Comparison of ENCODE assay signal across 8 cellular contexts in the genomic region with DNA sequence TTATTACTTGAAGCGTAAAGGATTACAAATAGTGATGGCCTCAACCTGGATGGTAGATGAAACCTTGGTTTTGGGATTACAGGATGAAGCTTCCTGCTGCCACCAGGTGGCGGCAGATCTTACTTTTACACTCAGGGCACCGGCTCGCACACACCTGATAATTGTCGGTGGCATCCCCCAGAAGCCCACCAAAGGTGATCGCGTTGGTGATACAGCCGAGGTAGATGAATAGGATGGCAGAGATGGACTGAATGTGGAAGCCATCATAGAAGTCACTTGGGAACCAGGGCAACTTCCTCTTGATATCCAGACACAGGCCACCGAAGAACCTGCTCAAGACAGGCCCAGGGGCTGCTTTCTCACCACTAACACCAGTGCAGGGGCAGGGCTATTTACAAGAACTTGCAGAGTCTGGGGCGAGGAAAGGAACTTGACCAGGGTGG. TPM values are rescaled to one million over a fixed set of nuclear protein-coding genes. Genes with fewer than 3 reads are reported as not detected.
DNase-seq lines count a peak whose midpoint lies in the region; ATAC-seq, FAIRE-seq and TF ChIP-seq lines count a peak whose summit lies in the region.

No MANE protein-coding gene starts in this region.

- TF ChIP-seq RAD21 in H1 (IDR thresholded peaks at IDR 0.05 in 1 of 2, conservative IDR thresholded peaks at IDR 0.05 in 1 of 2; ENCODE audit: low read depth in 2 of 2, low read length in 2 of 2): peak; percentile 77 to 80

- no peak for ATAC-seq in GM18907 (IDR thresholded peaks at IDR 0.05; ENCODE audit: unreplicated experiment)

- no peaks in the 10 kb centered on the region for H3K79me1 ChIP-seq in H1 (ENCODE audit: low read depth, low read length)

- no peak overlapping the region for H2AFZ ChIP-seq in H1 (ENCODE audit: low read length)

- no peaks in the 10 kb centered on the region for H3K4me1 ChIP-seq in H1 (replicated peaks in 1 of 4; ENCODE audit: control insufficient read depth in 3 of 4, insufficient read depth in 4 of 4, low read length in 3 of 4)

- DNase-seq in GM10248 (ENCODE audit: extremely low spot score) (peak; percentile 82), NCI-H2196 (lab: John Stamatoyannopoulos, UW; ENCODE audit: unreplicated experiment) (peak; percentile 4), H1 (ENCODE audit: low read depth in 1 of 2, low spot score in 2 of 2) (peak in 1 of 2 experiments; percentile 70), myocyte (ENCODE audit: low read depth) (peak; percentile 44), superior temporal gyrus (ENCODE audit: extremely low spot score) (peak; percentile 47)
- peak; percentile 52 to 66 for DNase-seq in activated CD4-positive, alpha-beta T cell treated with anti-CD3 and anti-CD28 coated beads, Interleukin-2, amount 50 U/mL, for 48 hours

- no peaks in the 10 kb centered on the region; a peak in 3 of 7 replicates for H3K27me3 ChIP-seq in H1 (replicated peaks in 1 of 4; ENCODE audit: control insufficient read depth in 3 of 4, extremely low read depth in 1 of 4, insufficient read depth in 3 of 4, low read length in 3 of 4)

- H3K23me2 ChIP-seq in H1 (ENCODE audit: low read depth, low read length): no peaks in the 10 kb centered on the region

- 53% methylated on average over 10 of the region's 10 CpGs; no CpG with 5 or more reads in 1 of the 2 experiments for WGBS in H1 (ENCODE audit: extremely low coverage in 1 of 2, insufficient coverage in 1 of 2, insufficient read length in 1 of 2, insufficient replicate concordance in 2 of 2, low coverage in 1 of 2, low lambda C conversion rate in 2 of 2, missing lambda C conversion rate in 1 of 2), 2 experiments

- POLR2A ChIA-PET in GM10248 (lab: Yijun Ruan, JAX) (no interaction called here), H1 (lab: Charles Lee; ENCODE audit: partially characterized antibody) (interaction anchor here (0.6 to 2.3 kb wide), 7 partner anchors 21 to 102 kb away, joined by 3 to 8 read pairs (median 4); a partner anchor contains a TSS)

- TF ChIP-seq CTCF in 22Rv1 (IDR thresholded peaks at IDR 0.05) (peak; percentile 92), GM10248 (IDR thresholded peaks at IDR 0.05; ENCODE audit: control extremely low read depth, extremely low read depth, low read depth, missing control alignments) (peak; percentile 86), H1 (IDR thresholded peaks at IDR 0.05; ENCODE audit: control extremely low read depth in 1 of 3, insufficient read depth in 1 of 3, low read depth in 1 of 3, low read length in 3 of 3) (peak; percentile 79 to 84 (median 79))

- no peak overlapping the region for H3K14ac ChIP-seq in H1 (ENCODE audit: insufficient read length)

- no peaks in the 10 kb centered on the region for H3K9me3 ChIP-seq in H1 (ENCODE audit: insufficient read depth in 2 of 2, low read depth in 1 of 2, low read length in 1 of 2)

- H3K23ac ChIP-seq in H1 (ENCODE audit: insufficient read length): no peak overlapping the region

- no peak overlapping the region for H4K91ac ChIP-seq in H1 (replicated peaks; ENCODE audit: insufficient read length, low read length)

- H3K4me2 ChIP-seq in H1 (ENCODE audit: insufficient read depth in 1 of 2, low read depth in 2 of 2, low read length in 2 of 2): no peak overlapping the region

- no peak overlapping the region for H4K5ac ChIP-seq in H1 (ENCODE audit: insufficient read length, low read depth, low read length)

- peak; percentile 36 for FAIRE-seq in H1 (lab: Jason Lieb, UNC)

- no peak overlapping the region for H2BK20ac ChIP-seq in H1 (ENCODE audit: low read length)

- H2BK12ac ChIP-seq in H1 (ENCODE audit: low read depth, low read length): no peak overlapping the region

- no peak overlapping the region for H4K8ac ChIP-seq in H1 (ENCODE audit: extremely low read depth, insufficient read depth, low read length)

- no peaks in the 10 kb centered on the region for H4K20me1 ChIP-seq in H1 (replicated peaks in 1 of 2; ENCODE audit: control insufficient read depth in 1 of 2, insufficient read depth in 2 of 2, low read length in 2 of 2)

- no peaks in the 10 kb centered on the region for H3K36me3 ChIP-seq in H1 (ENCODE audit: control insufficient read depth in 2 of 4, insufficient read depth in 4 of 4, low read length in 3 of 4)

- no peak overlapping the region for H2BK120ac ChIP-seq in H1 (replicated peaks; ENCODE audit: low read depth, low read length)

- no peak for TF ChIP-seq POLR2A in H1 (IDR thresholded peaks at IDR 0.05; ENCODE audit: control extremely low read depth in 1 of 2, low read depth in 2 of 2, low read length in 2 of 2)

- no peaks in the 10 kb centered on the region for H3K79me2 ChIP-seq in H1 (ENCODE audit: control insufficient read depth in 1 of 2, insufficient read depth in 2 of 2, low read length in 2 of 2)

- no peak overlapping the region for H3K18ac ChIP-seq in H1 (ENCODE audit: extremely low read depth, low read length)

- H3K4ac ChIP-seq in H1 (replicated peaks; ENCODE audit: insufficient read length, low read depth, low read length): no peak overlapping the region

- H3K27ac ChIP-seq in 22Rv1 (no peak overlapping the region), H1 (ENCODE audit: low read depth, low read length) (no peak overlapping the region)

- no peak for TF ChIP-seq EP300 in H1 (IDR thresholded peaks at IDR 0.05; ENCODE audit: borderline replicate concordance in 1 of 2, low read depth in 2 of 2, low read length in 2 of 2)

- no peak overlapping the region for H3K56ac ChIP-seq in H1 (replicated peaks; ENCODE audit: insufficient read length, low read depth, low read length)

- no peak overlapping the region for H2BK5ac ChIP-seq in H1 (ENCODE audit: low read depth, low read length)

- H3K4me3 ChIP-seq in H1 (ENCODE audit: extremely low read depth in 1 of 4, insufficient read depth in 2 of 4, low read depth in 3 of 4, low read length in 4 of 4): no peak overlapping the region

- CTCF ChIA-PET in GM10248 (lab: Yijun Ruan, JAX): interaction anchor here (0.6 to 4.2 kb wide), 66 partner anchors 9 to 426 kb away, joined by 3 to 57 read pairs (median 4); a partner anchor contains a TSS
- CTCF ChIA-PET in H1 (lab: Charles Lee; ENCODE audit: partially characterized antibody): interaction anchor here (0.6 to 3.8 kb wide), 43 partner anchors 10 to 428 kb away, joined by 3 to 50 read pairs (median 4); a partner anchor contains a TSS

- no peak overlapping the region for H3K9ac ChIP-seq in H1 (replicated peaks in 1 of 4; ENCODE audit: extremely low read depth in 1 of 4, low read depth in 3 of 4, low read length in 3 of 4)

- no peak overlapping the region for H2AK5ac ChIP-seq in H1 (ENCODE audit: low read depth, low read length)

- no peak overlapping the region for H2BK15ac ChIP-seq in H1 (ENCODE audit: low read length)

TF ChIP-seq in H1, 55 proteins besides CTCF, POLR2A, EP300 and RAD21:
- TF ChIP-seq, protein P1, sequence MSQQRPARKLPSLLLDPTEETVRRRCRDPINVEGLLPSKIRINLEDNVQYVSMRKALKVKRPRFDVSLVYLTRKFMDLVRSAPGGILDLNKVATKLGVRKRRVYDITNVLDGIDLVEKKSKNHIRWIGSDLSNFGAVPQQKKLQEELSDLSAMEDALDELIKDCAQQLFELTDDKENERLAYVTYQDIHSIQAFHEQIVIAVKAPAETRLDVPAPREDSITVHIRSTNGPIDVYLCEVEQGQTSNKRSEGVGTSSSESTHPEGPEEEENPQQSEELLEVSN (IDR thresholded peaks at IDR 0.05): no peak
- no peak for TF ChIP-seq NRF1 (IDR thresholded peaks at IDR 0.05; ENCODE audit: low read depth, low read length)
- TF ChIP-seq BRCA1 (IDR thresholded peaks at IDR 0.05; ENCODE audit: low read depth, low read length): no peak
- TF ChIP-seq SIRT6 (IDR thresholded peaks at IDR 0.05; ENCODE audit: low read length): no peak
- TF ChIP-seq RXRA (IDR thresholded peaks at IDR 0.05; ENCODE audit: insufficient read depth, low read depth, low read length): no peak
- no peak for TF ChIP-seq HDAC6 (IDR thresholded peaks at IDR 0.05; ENCODE audit: low read depth, low read length)
- TF ChIP-seq ZNF274 (IDR thresholded peaks at IDR 0.05; ENCODE audit: borderline replicate concordance, extremely low read depth, low read length): no peak

RNA-seq across cellular contexts. Expression of a gene that starts 51.8 kb away (rescaled TPM):
- 260 and 291 TPM in 2 replicates for total RNA-seq in H1 (2021; fragmentation: NEBNext Ultra II Directional; extraction: Animal tissue kit (Norgen Biotek cat#: 25700))
- 99.2 and 99.5 TPM in 2 replicates for polyA plus RNA-seq in H1 (2011; rRNA removed)
- polyA plus RNA-seq in H1 (2011; cell fraction: cytosol; rRNA removed): 162 TPM
- polyA plus RNA-seq in H1 (2011; cell fraction: nucleus; rRNA removed): 126 TPM
- polyA plus RNA-seq in H1 (2012, experiment 1 of 2): 182 to 218 TPM (median 193 TPM) in 4 replicates
- polyA plus RNA-seq in H1 (2012, experiment 2 of 2): 36.2 TPM
- polyA plus RNA-seq in H1 (2013, experiment 1 of 2): 111 TPM
- 121 TPM for polyA plus RNA-seq in H1 (2013, experiment 2 of 2)
- 252 and 265 TPM in 2 replicates for polyA minus RNA-seq in H1 (2011; rRNA and poly(A)+ RNA removed)
- 207 TPM for polyA minus RNA-seq in H1 (2011; cell fraction: cytosol; rRNA and poly(A)+ RNA removed)
- 106 TPM for polyA minus RNA-seq in H1 (2011; cell fraction: nucleus; rRNA and poly(A)+ RNA removed)
- 52.9 and 66.1 TPM in 2 replicates for total RNA-seq in myocyte
- polyA plus RNA-seq in myocyte (2012): 128 TPM
